8 cellular contexts compared by ENCODE assay signal in genomic region chrY:13751289-13752071, GRCh38. TPM values are rescaled to one million over a fixed set of nuclear protein-coding genes. Genes with fewer than 3 reads are reported as not detected.
A peak's percentile ranks its signal among the peaks of the same experiment; 100 is the strongest.
DNase-seq lines count a peak whose midpoint lies in the region; ATAC-seq and TF ChIP-seq lines count a peak whose summit lies in the region.

No MANE protein-coding gene starts in this region.

- DNase-seq in natural killer cell, result peak; percentile 21
- DNase-seq in H4 (ENCODE audit: low spot score), result no peak
- DNase-seq in kidney glomerular epithelial cell (lab: John Stamatoyannopoulos, UW), result no peak
- DNase-seq in superior temporal gyrus (ENCODE audit: extremely low spot score), result no peak

- TF ChIP-seq CTCF in GM12872 (IDR thresholded peaks at IDR 0.05; ENCODE audit: insufficient read depth, low read depth, low read length) (peak; percentile 73), natural killer cell (IDR thresholded peaks at IDR 0.05) (peak; percentile 15)

- peak; percentile 91 for ATAC-seq in HG03432 (IDR thresholded peaks at IDR 0.05; ENCODE audit: unreplicated experiment)
- ATAC-seq in natural killer cell, result peak in 2 of 3 donors; percentile 67 to 83
- ATAC-seq in GM21717 (IDR thresholded peaks at IDR 0.05; ENCODE audit: unreplicated experiment), result no peak

- H3K27ac Mint-ChIP-seq in activated naive CD4-positive, alpha-beta T cell treated with anti-CD3 and anti-CD28 coated beads, Interleukin-2, amount 50 U/mL, for 24 hours, result peak overlapping the region; percentile 91
- peak overlapping the region in 1 of 2 donors; percentile 88 for H3K27ac Mint-ChIP-seq in natural killer cell

- no peaks in the 10 kb centered on the region for H3K9me3 Mint-ChIP-seq in activated naive CD4-positive, alpha-beta T cell treated with anti-CD3 and anti-CD28 coated beads, Interleukin-2, amount 50 U/mL, for 24 hours
- H3K9me3 Mint-ChIP-seq in natural killer cell, result no peaks in the 10 kb centered on the region

- H3K36me3 Mint-ChIP-seq in activated naive CD4-positive, alpha-beta T cell treated with anti-CD3 and anti-CD28 coated beads, Interleukin-2, amount 50 U/mL, for 24 hours, result no peaks in the 10 kb centered on the region
- H3K36me3 Mint-ChIP-seq in natural killer cell, result no peaks in the 10 kb centered on the region

- H3K4me3 Mint-ChIP-seq in activated naive CD4-positive, alpha-beta T cell treated with anti-CD3 and anti-CD28 coated beads, Interleukin-2, amount 50 U/mL, for 24 hours, result peak overlapping the region; percentile 86
- H3K4me3 Mint-ChIP-seq in natural killer cell, result no peak overlapping the region

- H3K27me3 Mint-ChIP-seq in activated naive CD4-positive, alpha-beta T cell treated with anti-CD3 and anti-CD28 coated beads, Interleukin-2, amount 50 U/mL, for 24 hours, result no peaks in the 10 kb centered on the region
- H3K27me3 Mint-ChIP-seq in natural killer cell (ENCODE audit: low read depth in 2 of 2), result no peaks in the 10 kb centered on the region

- intact Hi-C loops in natural killer cell (cut with micrococcal nuclease), result no loop called here

- peaks cover 11% of the 10 kb centered on the region for H3K4me1 Mint-ChIP-seq in activated naive CD4-positive, alpha-beta T cell treated with anti-CD3 and anti-CD28 coated beads, Interleukin-2, amount 50 U/mL, for 24 hours
- H3K4me1 Mint-ChIP-seq in natural killer cell, result peaks cover 0 to 15% of the 10 kb centered on the region in 2 donors

RNA-seq across cellular contexts. Expression of gene TMSB4Y, which starts 47.8 kb away (rescaled TPM):
- total RNA-seq in natural killer cell, result 1 to 10 TPM in 2 of 3 donors, not detected in 1; 2.0 to 2.3 TPM
- 1.5 and 2.1 TPM in 2 replicates for total RNA-seq in H4 (2014; rRNA removed; shearing (Covaris generic))
